Comparison of ENCODE assay signal across 16 cellular contexts in the genomic region with DNA sequence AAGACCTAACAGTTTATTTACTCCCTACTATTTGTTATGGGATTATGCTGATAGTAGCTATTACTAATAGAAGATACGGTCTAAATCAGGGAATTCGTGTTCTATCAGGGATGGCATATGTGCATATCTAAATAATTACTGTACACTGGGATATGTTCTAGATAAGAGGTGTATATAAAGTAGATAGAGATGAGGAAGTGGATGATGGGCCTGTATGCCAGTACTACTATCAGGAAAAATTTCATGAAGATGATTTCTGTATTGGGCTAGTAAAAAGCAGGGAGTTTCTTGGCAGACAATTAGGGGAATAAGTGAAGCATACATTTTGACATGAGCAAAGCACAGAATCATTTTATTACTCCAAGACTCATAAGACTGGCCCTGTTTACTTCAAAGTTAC. TPM values are rescaled to one million over a fixed set of nuclear protein-coding genes. Genes with fewer than 3 reads are reported as not detected.
A peak's percentile ranks its signal among the peaks of the same experiment; 100 is the strongest.
DNase-seq lines count a peak whose midpoint lies in the region; ATAC-seq, FAIRE-seq and TF ChIP-seq lines count a peak whose summit lies in the region.
"Had no signal": no experiment of that assay in that cellular context is flagged by ENCODE, and none has a peak within 500 bp of the region (broad histone marks: within the 10 kb centered on the region; RNA-seq: fewer than 3 reads in every experiment).

No MANE protein-coding gene starts in this region.

- H3K27ac Mint-ChIP-seq in natural killer cell = peak overlapping the region; percentile 81 to 99
- H3K27ac Mint-ChIP-seq in activated CD8-positive, alpha-beta T cell treated with anti-CD3 and anti-CD28 coated beads, Interleukin-2, amount 10 ng/mL, durations not matched to agents 7 days and 5 days = no peak overlapping the region
- H3K27ac Mint-ChIP-seq: CD8-positive, alpha-beta memory T cell had no signal

- DNase-seq in SK-N-SH (no peak), amniotic epithelial cell (ENCODE audit: low read depth) (peak; percentile 31), natural killer cell (no peak), small intestine (peak; percentile 9), upper lobe of right lung (no peak)
- no peak for DNase-seq in activated CD8-positive, alpha-beta T cell treated with anti-CD3 and anti-CD28 coated beads, Interleukin-2, amount 10 ng/mL, durations not matched to agents 7 days and 5 days
- DNase-seq in activated CD4-positive, alpha-beta T cell treated with anti-CD3 and anti-CD28 coated beads, Interleukin-2, amount 50 U/mL, for 1 hour = no peak
- DNase-seq: CD8-positive, alpha-beta memory T cell; Karpas-422; NCI-H1436 treated with DMSO at 0.1 percent for 48 hours; NCI-H2107; NCI-H748 treated with DMSO at 0.1 percent for 48 hours had no signal

- H3K4me1 Mint-ChIP-seq in natural killer cell = peaks cover 84 to 85% of the 10 kb centered on the region in 2 donors
- peaks cover 6% of the 10 kb centered on the region for H3K4me1 Mint-ChIP-seq in activated CD8-positive, alpha-beta T cell treated with anti-CD3 and anti-CD28 coated beads, Interleukin-2, amount 10 ng/mL, durations not matched to agents 7 days and 5 days (ENCODE audit: low read depth)

- no peak overlapping the region for H3K4me2 ChIP-seq in SK-N-SH

- TF ChIP-seq RAD21 in SK-N-SH (IDR thresholded peaks at IDR 0.05; ENCODE audit: low read length) = no peak

- H3K9me2 ChIP-seq in SK-N-SH = no peaks in the 10 kb centered on the region

- H3K36me3 ChIP-seq in SK-N-SH (replicated peaks in 1 of 2; ENCODE audit: control insufficient read depth in 1 of 2, insufficient read depth in 2 of 2, low read length in 1 of 2) (peaks cover 0 to 11% of the 10 kb centered on the region in 2 experiments), small intestine (ENCODE audit: control insufficient read depth in 2 of 2, insufficient read depth in 2 of 2, low read length in 2 of 2) (no peaks in the 10 kb centered on the region), upper lobe of right lung (no peaks in the 10 kb centered on the region)

- H3K4me1 ChIP-seq in SK-N-SH (ENCODE audit: control insufficient read depth in 1 of 2, insufficient read depth in 2 of 2, low read depth in 1 of 2, low read length in 1 of 2) (peaks cover 6 to 29% of the 10 kb centered on the region in 2 experiments; a peak in 3 of 4 replicates), small intestine (ENCODE audit: control insufficient read depth in 2 of 2, insufficient read depth in 1 of 2, low read depth in 1 of 2, low read length in 1 of 2) (peaks cover 0 to 2% of the 10 kb centered on the region in 2 donors), upper lobe of right lung (peaks cover 48% of the 10 kb centered on the region)

- no peaks in the 10 kb centered on the region for H3K9me3 Mint-ChIP-seq in natural killer cell
- no peaks in the 10 kb centered on the region for H3K9me3 Mint-ChIP-seq in activated CD8-positive, alpha-beta T cell treated with anti-CD3 and anti-CD28 coated beads, Interleukin-2, amount 10 ng/mL, durations not matched to agents 7 days and 5 days (ENCODE audit: insufficient read depth)
- H3K9me3 Mint-ChIP-seq: CD8-positive, alpha-beta memory T cell had no signal

- H3K9me3 ChIP-seq in SK-N-SH (no peaks in the 10 kb centered on the region), small intestine (ENCODE audit: control insufficient read depth, low read depth) (no peaks in the 10 kb centered on the region), upper lobe of right lung (no peaks in the 10 kb centered on the region)

- H3K4me3 ChIP-seq in SK-N-SH (ENCODE audit: low read depth in 2 of 2, low read length in 1 of 2) (no peak overlapping the region), small intestine (ENCODE audit: low read depth in 1 of 2, low read length in 2 of 2) (no peak overlapping the region), upper lobe of right lung (no peak overlapping the region)

- intact Hi-C loops in natural killer cell (cut with micrococcal nuclease) (loop anchor here (5.0 kb wide), 1 partner anchor 211 kb away; no protein-coding TSS in a partner anchor), upper lobe of right lung (cut with DNase I) (no loop called here)

- WGBS in SK-N-SH (ENCODE audit: low lambda C conversion rate) = 75% methylated on average over 2 of the region's 2 CpGs
- WGBS in small intestine, 3 donors = 16 to 57% (median 28%) methylated on average over 2 of the region's 2 CpGs

- H3K4me3 Mint-ChIP-seq in natural killer cell = peak overlapping the region; percentile 88
- no peak overlapping the region for H3K4me3 Mint-ChIP-seq in activated CD8-positive, alpha-beta T cell treated with anti-CD3 and anti-CD28 coated beads, Interleukin-2, amount 10 ng/mL, durations not matched to agents 7 days and 5 days
- H3K4me3 Mint-ChIP-seq: CD8-positive, alpha-beta memory T cell had no signal

- CTCF ChIA-PET in SK-N-SH (lab: Yijun Ruan, JAX) = interaction anchor here (1.0 kb wide), 1 partner anchor 12 kb away, joined by 3 read pairs; no protein-coding TSS in a partner anchor
- CTCF ChIA-PET in activated CD8-positive, alpha-beta T cell treated with anti-CD3 and anti-CD28 coated beads, Interleukin-2, amount 10 ng/mL, durations not matched to agents 7 days and 5 days (lab: Charles Lee) = no interaction called here

- POLR2A ChIA-PET in SK-N-SH (lab: Yijun Ruan, JAX) = no interaction called here
- POLR2A ChIA-PET in activated CD8-positive, alpha-beta T cell treated with anti-CD3 and anti-CD28 coated beads, Interleukin-2, amount 10 ng/mL, durations not matched to agents 7 days and 5 days (lab: Charles Lee) = no interaction called here

- H3K27me3 Mint-ChIP-seq in natural killer cell (ENCODE audit: low read depth in 2 of 2) = no peaks in the 10 kb centered on the region
- H3K27me3 Mint-ChIP-seq in activated CD8-positive, alpha-beta T cell treated with anti-CD3 and anti-CD28 coated beads, Interleukin-2, amount 10 ng/mL, durations not matched to agents 7 days and 5 days (ENCODE audit: low read depth) = no peaks in the 10 kb centered on the region
- H3K27me3 Mint-ChIP-seq: CD8-positive, alpha-beta memory T cell had no signal

- ATAC-seq in SK-N-SH treated with all-trans-retinoic acid at 6 μM for 48 hours (no peak; the same call in 1 of the 3 replicates), natural killer cell (no peak), upper lobe of right lung (no peak)
- ATAC-seq in activated CD8-positive, alpha-beta T cell treated with anti-CD3 and anti-CD28 coated beads, Interleukin-2, amount 10 ng/mL, durations not matched to agents 7 days and 5 days = no peak
- ATAC-seq: Panc1, Right ventricle myocardium inferior had no signal

- H3K27ac ChIP-seq in SK-N-SH (ENCODE audit: low read depth in 2 of 2, low read length in 1 of 2) (peak overlapping the region in 1 of 2 experiments; percentile 13; a peak in 2 of 4 replicates), small intestine (ENCODE audit: low read depth in 1 of 2, low read length in 1 of 2) (no peak overlapping the region), upper lobe of right lung (no peak overlapping the region)
- H3K27ac ChIP-seq: 22Rv1 had no signal

- peaks cover 20% of the 10 kb centered on the region for H3F3A ChIP-seq in SK-N-SH (replicated peaks; ENCODE audit: insufficient read depth)

- peaks cover 94% of the 10 kb centered on the region for H4K20me1 ChIP-seq in SK-N-SH (ENCODE audit: insufficient read depth)

- no peak overlapping the region for H2AFZ ChIP-seq in SK-N-SH (ENCODE audit: low read depth)

- FAIRE-seq in small intestine (lab: Jason Lieb, UNC) = no peak

- TF ChIP-seq CTCF in SK-N-SH (IDR thresholded peaks at IDR 0.05) (no peak), natural killer cell (IDR thresholded peaks at IDR 0.05) (no peak), upper lobe of right lung (IDR thresholded peaks at IDR 0.05) (no peak)

- H3K9ac ChIP-seq in SK-N-SH = no peak overlapping the region

- TF ChIP-seq EP300 in SK-N-SH (IDR thresholded peaks at IDR 0.05; ENCODE audit: borderline replicate concordance in 1 of 2, low read depth in 1 of 2, low read length in 1 of 2) = no peak; a peak in 1 of 4 replicates

- peaks cover 100% of the 10 kb centered on the region for H3K79me2 ChIP-seq in SK-N-SH (ENCODE audit: insufficient read depth)

- H3K36me3 Mint-ChIP-seq in natural killer cell = no peaks in the 10 kb centered on the region
- H3K36me3 Mint-ChIP-seq in activated CD8-positive, alpha-beta T cell treated with anti-CD3 and anti-CD28 coated beads, Interleukin-2, amount 10 ng/mL, durations not matched to agents 7 days and 5 days (ENCODE audit: low read depth) = no peaks in the 10 kb centered on the region

- H3K27me3 ChIP-seq in SK-N-SH (ENCODE audit: insufficient read depth) (no peaks in the 10 kb centered on the region), small intestine (ENCODE audit: control insufficient read depth in 2 of 2, insufficient read depth in 2 of 2, low read length in 2 of 2) (no peaks in the 10 kb centered on the region), upper lobe of right lung (no peaks in the 10 kb centered on the region)

TF ChIP-seq in SK-N-SH treated with all-trans-retinoic acid at 6 μM for 48 hours, 23 proteins besides CTCF, POLR2A, EP300 and RAD21:
- 0 out of 2 replicates have a peak, but pooled peaks have one; percentile 6 for TF ChIP-seq ISL1 (CRISPR knock-in tag; IDR thresholded peaks at IDR 0.05)
- no peak for TF ChIP-seq ESRRG (CRISPR knock-in tag; IDR thresholded peaks at IDR 0.05)

TF ChIP-seq in SK-N-SH, 30 proteins besides CTCF, POLR2A, EP300 and RAD21:
- TF ChIP-seq JUND (IDR thresholded peaks at IDR 0.05) (no peak), RXRA (IDR thresholded peaks at IDR 0.05; ENCODE audit: borderline replicate concordance, low read depth) (no peak)

RNA-seq across cellular contexts. Expression of a gene that starts 26.2 kb away (rescaled TPM):
- polyA plus RNA-seq in SK-N-SH (2012; rRNA removed) (23.3 and 28.0 TPM in 2 replicates), small intestine (10 to 100 TPM; 14.3 to 27.8 (median 15.9) TPM)
- polyA plus RNA-seq in SK-N-SH (2012; cell fraction: cytosol; rRNA removed) = 35.0 and 38.0 TPM in 2 replicates
- polyA plus RNA-seq in SK-N-SH (2012; cell fraction: nucleus; rRNA removed) = 18.9 and 52.4 TPM in 2 replicates
- total RNA-seq in natural killer cell (100 to 1,000 TPM; 261 to 396 (median 263) TPM), upper lobe of right lung (149 TPM)
- total RNA-seq in activated CD8-positive, alpha-beta T cell treated with anti-CD3 and anti-CD28 coated beads, Interleukin-2, amount 10 ng/mL, durations not matched to agents 7 days and 5 days = 10 to 100 TPM; 12.5 to 16.2 TPM

Comparison
In these comparisons a context has a peak if more than half of its experiments do, and no peak if none do; other contexts are left out.
1. DNase-seq: peak in amniotic epithelial cell (single experiment) and small intestine (single experiment); none in SK-N-SH (single experiment), natural killer cell (single experiment), activated CD8-positive, alpha-beta T cell treated with anti-CD3 and anti-CD28 coated beads, Interleukin-2, amount 10 ng/mL, durations not matched to agents 7 days and 5 days (single experiment), activated CD4-positive, alpha-beta T cell treated with anti-CD3 and anti-CD28 coated beads, Interleukin-2, amount 50 U/mL, for 1 hour (single experiment) and upper lobe of right lung (single experiment).